31 cellular contexts compared by ENCODE assay signal in the genomic region with DNA sequence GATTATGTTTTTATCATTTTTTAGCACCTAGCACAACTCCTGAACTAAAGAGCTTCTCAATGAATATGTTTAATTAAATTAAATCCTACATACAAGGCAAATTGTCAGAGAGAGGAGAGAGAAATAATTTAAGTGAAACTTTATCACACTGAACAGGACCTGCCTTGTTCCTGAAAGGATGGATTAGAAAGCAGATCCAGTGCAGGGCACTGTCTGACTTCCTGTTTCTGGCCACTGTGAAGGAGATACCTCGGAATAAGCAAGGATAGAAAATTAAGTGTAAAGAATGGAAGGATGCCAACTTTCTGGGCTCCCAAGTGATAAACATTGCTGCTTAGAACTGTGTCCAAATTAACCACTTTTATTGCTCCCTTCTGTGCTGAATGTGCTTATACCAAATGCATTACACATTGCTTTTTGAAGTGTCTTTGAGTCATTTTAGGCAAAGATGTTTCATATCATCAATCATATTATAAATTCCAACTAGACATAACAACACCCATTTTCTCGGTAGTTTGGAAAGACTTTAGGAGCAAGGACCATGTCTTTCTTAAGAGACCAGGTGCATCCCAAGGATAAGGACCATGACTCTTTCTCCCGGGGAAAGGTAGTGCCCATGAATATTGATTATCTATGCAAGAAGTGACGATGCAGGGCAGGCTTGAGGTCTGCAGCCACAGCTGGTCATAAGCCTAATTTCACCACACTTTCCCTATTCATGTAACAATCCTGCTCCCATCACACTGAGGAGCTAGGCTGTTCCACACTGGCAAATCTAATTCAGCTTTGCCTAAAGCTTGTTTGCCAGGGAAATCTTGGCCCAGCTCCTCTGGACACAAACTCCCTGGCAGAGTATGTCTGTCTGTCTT.
DNase-seq lines count a peak whose midpoint lies in the region; ATAC-seq, FAIRE-seq and TF ChIP-seq lines count a peak whose summit lies in the region.
"Had no signal": no experiment of that assay in that cellular context is flagged by ENCODE, and none has a peak within 500 bp of the region (broad histone marks: within the 10 kb centered on the region; RNA-seq: fewer than 3 reads in every experiment).

No MANE protein-coding gene starts in this region.

- H3K4me1 Mint-ChIP-seq in astrocyte (ENCODE audit: low read depth, unreplicated experiment): no peaks in the 10 kb centered on the region
- H3K4me1 Mint-ChIP-seq: central memory CD8-positive, alpha-beta T cell; natural killer cell had no signal

- H3K4me1 ChIP-seq in astrocyte (ENCODE audit: insufficient read depth, low read length): no peaks in the 10 kb centered on the region
- H3K4me1 ChIP-seq: body of pancreas, testis had no signal

- no peak overlapping the region for H3K27ac Mint-ChIP-seq in astrocyte (ENCODE audit: unreplicated experiment)
- H3K27ac Mint-ChIP-seq: activated CD4-positive, alpha-beta memory T cell treated with anti-CD3 and anti-CD28 coated beads for 36 hours; HFFc6; natural killer cell; T-helper 1 cell treated with Interleukin-12 subunit alpha and Interleukin-12 subunit beta and Interleukin-4 antibody, amounts not matched to agents 30 μg/mL and 1 μg/mL, for 36 hours had no signal

- no peak overlapping the region for H3K27ac ChIP-seq in astrocyte (ENCODE audit: low read depth, low read length)
- H3K27ac ChIP-seq: body of pancreas, Peyer's patch, skin epidermis, testis had no signal

- no peaks in the 10 kb centered on the region for H3K27me3 ChIP-seq in astrocyte (ENCODE audit: insufficient read depth, low read length)
- H3K27me3 ChIP-seq: body of pancreas, Peyer's patch, testis had no signal

- H3K27me3 Mint-ChIP-seq in astrocyte (ENCODE audit: low read depth, unreplicated experiment): peaks cover 1% of the 10 kb centered on the region

- TF ChIP-seq POLR2A in H54 (IDR thresholded peaks at IDR 0.05; ENCODE audit: low read depth, low read length): no peak

- no peaks in the 10 kb centered on the region for H3K9me3 ChIP-seq in astrocyte (ENCODE audit: insufficient read depth, low read depth, low read length)
- H3K9me3 ChIP-seq: body of pancreas, Peyer's patch, testis had no signal

- no peak for ATAC-seq in GM21423 (IDR thresholded peaks at IDR 0.05; ENCODE audit: unreplicated experiment)
- ATAC-seq: activated CD4-positive, CD25-positive, alpha-beta regulatory T cell treated with anti-CD3 and anti-CD28 coated beads, Interleukin-2, amount 50 U/mL, for 24 hours; body of pancreas; natural killer cell; stimulated activated naive CD8-positive, alpha-beta T cell treated with anti-CD3 and anti-CD28 coated beads, Interleukin-15, Interleukin-2, amounts not matched to agents 100 U/mL and 50 U/mL, for 24 hours had no signal

- TF ChIP-seq CTCF in AG10803 (conservative IDR thresholded peaks at IDR 0.05; ENCODE audit: low read length) (no peak), astrocyte (IDR thresholded peaks at IDR 0.05; ENCODE audit: insufficient read depth, low read depth, low read length) (no peak)

- H3K9ac ChIP-seq in astrocyte (ENCODE audit: low read length): no peak overlapping the region

- H3K36me3 ChIP-seq in astrocyte (ENCODE audit: insufficient read depth, low read length): no peaks in the 10 kb centered on the region
- H3K36me3 ChIP-seq: Peyer's patch had no signal

- no peak overlapping the region for H3K4me2 ChIP-seq in astrocyte (ENCODE audit: low read length)

- H3K4me3 Mint-ChIP-seq in astrocyte (ENCODE audit: unreplicated experiment): no peak overlapping the region
- H3K4me3 Mint-ChIP-seq: activated CD4-positive, alpha-beta memory T cell treated with anti-CD3 and anti-CD28 coated beads for 36 hours; central memory CD8-positive, alpha-beta T cell; HFFc6; natural killer cell; T-helper 1 cell treated with Interleukin-12 subunit alpha and Interleukin-12 subunit beta and Interleukin-4 antibody, amounts not matched to agents 30 μg/mL and 1 μg/mL, for 36 hours had no signal

- FAIRE-seq in H54 (lab: Jason Lieb, UNC) (peak; percentile 48), astrocyte (lab: Jason Lieb, UNC) (no peak)
- FAIRE-seq: frontal cortex, TTC549, urothelium cell line had no signal

- H3K4me3 ChIP-seq in AG10803 (ENCODE audit: low read length) (no peak overlapping the region), astrocyte (ENCODE audit: insufficient read depth, low read depth, low read length) (no peak overlapping the region)
- H3K4me3 ChIP-seq: body of pancreas, lung, Peyer's patch, skin epidermis, testis had no signal

- DNase-seq in AG10803 (ENCODE audit: low read depth) (peak; percentile 57), H54 (ENCODE audit: insufficient read length, low spot score) (no peak), astrocyte (ENCODE audit: low read depth) (peak; percentile 4), mucosa of gallbladder (ENCODE audit: low spot score) (peak; percentile 12), dermis blood vessel endothelial cell (no peak), SW480 (ENCODE audit: low spot score) (no peak)
- DNase-seq: activated CD4-positive, alpha-beta memory T cell treated with anti-CD3 and anti-CD28 coated beads for 36 hours; activated CD8-positive, alpha-beta memory T cell treated with anti-CD3 and anti-CD28 coated beads, Interleukin-2, amount 50 U/mL, for 4 hours; activated naive CD4-positive, alpha-beta T cell; body of pancreas; C1 segment of cervical spinal cord; COR-L47; HFFc6; natural killer cell; NCI-H1436 treated with DMSO at 0.1 percent for 48 hours; NCI-H2107; NCI-H446; NCI-H774; nucleus accumbens; Peyer's patch; stimulated activated naive CD8-positive, alpha-beta T cell treated with anti-CD3 and anti-CD28 coated beads, Interleukin-15, Interleukin-2, amounts not matched to agents 100 U/mL and 50 U/mL, for 24 hours; testis had no signal

- H3K79me2 ChIP-seq in astrocyte (ENCODE audit: insufficient read depth, low read length): no peaks in the 10 kb centered on the region

- H4K20me1 ChIP-seq in astrocyte (ENCODE audit: insufficient read depth, low read length): no peaks in the 10 kb centered on the region

- H3K36me3 Mint-ChIP-seq in astrocyte (ENCODE audit: low read depth, unreplicated experiment): no peaks in the 10 kb centered on the region
- H3K36me3 Mint-ChIP-seq: activated CD4-positive, alpha-beta memory T cell treated with anti-CD3 and anti-CD28 coated beads for 36 hours; natural killer cell had no signal

- H2AFZ ChIP-seq in astrocyte (ENCODE audit: low read depth, low read length): no peak overlapping the region

- H3K9me3 Mint-ChIP-seq in astrocyte (ENCODE audit: unreplicated experiment): no peaks in the 10 kb centered on the region
- H3K9me3 Mint-ChIP-seq: activated CD4-positive, alpha-beta memory T cell treated with anti-CD3 and anti-CD28 coated beads for 36 hours; central memory CD8-positive, alpha-beta T cell; HFFc6; T-helper 1 cell treated with Interleukin-12 subunit alpha and Interleukin-12 subunit beta and Interleukin-4 antibody, amounts not matched to agents 30 μg/mL and 1 μg/mL, for 36 hours had no signal

Comparison
In these comparisons a context has a peak if more than half of its experiments do, and no peak if none do; other contexts are left out.
1. DNase-seq: peak in AG10803 (single experiment), astrocyte (single experiment) and mucosa of gallbladder (single experiment); none in H54 (single experiment), dermis blood vessel endothelial cell (single experiment) and SW480 (single experiment).